Comparison of ENCODE assay signal across 9 cellular contexts in the genomic region with DNA sequence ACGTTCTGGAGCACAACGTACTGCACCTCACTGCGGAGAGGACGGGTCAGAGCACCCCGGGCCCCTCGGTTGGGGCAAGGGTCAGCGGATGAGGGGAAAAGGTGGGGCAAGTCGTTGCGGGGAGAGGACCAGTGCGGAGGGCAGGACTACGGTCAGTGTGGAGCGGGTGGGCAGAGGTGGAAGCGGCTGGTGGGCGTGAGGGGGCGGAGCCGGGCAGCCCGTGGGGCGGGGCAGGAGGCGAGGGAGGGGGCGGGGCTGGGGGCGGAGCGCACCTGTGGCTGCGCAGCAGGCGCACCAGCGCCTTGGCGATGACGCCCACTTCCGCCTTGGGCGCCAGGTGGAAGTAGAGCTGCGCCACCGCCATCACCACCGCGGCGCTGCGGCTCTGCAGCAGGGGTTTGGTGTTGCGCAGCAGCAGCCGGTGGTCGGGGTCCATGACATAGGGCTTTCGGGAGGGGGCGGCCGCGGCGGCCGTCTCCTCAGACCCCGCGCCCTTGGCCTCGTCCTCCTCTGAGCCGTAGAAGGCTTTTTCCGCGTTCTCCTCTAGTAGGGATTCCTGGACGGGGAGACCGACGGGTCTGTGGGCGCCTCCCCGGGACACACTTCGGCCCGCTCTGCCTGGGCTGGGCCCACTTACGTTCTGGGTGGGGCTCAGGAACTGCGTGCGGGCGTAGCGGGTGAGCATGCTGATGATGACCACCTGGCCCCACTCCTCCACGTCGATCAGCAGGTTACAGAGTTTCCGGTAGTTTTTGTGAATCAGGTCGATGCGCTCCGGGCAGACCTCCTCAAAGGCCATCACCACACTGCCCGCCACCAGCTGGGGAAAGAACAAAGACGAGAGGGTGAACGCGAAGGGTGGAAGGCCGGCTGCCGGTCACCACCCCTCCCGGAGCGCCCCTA. TPM values are rescaled to one million over a fixed set of nuclear protein-coding genes. Genes with fewer than 3 reads are reported as not detected.
A peak's percentile ranks its signal among the peaks of the same experiment; 100 is the strongest.
DNase-seq lines count a peak whose midpoint lies in the region; ATAC-seq lines count a peak whose summit lies in the region.
"Had no signal": no experiment of that assay in that cellular context is flagged by ENCODE, and none has a peak within 500 bp of the region (broad histone marks: within the 10 kb centered on the region; RNA-seq: fewer than 3 reads in every experiment).

No MANE protein-coding gene starts in this region.

- no peaks in the 10 kb centered on the region for H3K27me3 Mint-ChIP-seq in activated naive CD8-positive, alpha-beta T cell treated with anti-CD3 and anti-CD28 coated beads for 36 hours
- no peaks in the 10 kb centered on the region for H3K27me3 Mint-ChIP-seq in memory B cell

- H3K9me3 Mint-ChIP-seq in activated naive CD8-positive, alpha-beta T cell treated with anti-CD3 and anti-CD28 coated beads for 36 hours = no peaks in the 10 kb centered on the region
- H3K9me3 Mint-ChIP-seq in memory B cell = no peaks in the 10 kb centered on the region

- H3K36me3 Mint-ChIP-seq in activated naive CD8-positive, alpha-beta T cell treated with anti-CD3 and anti-CD28 coated beads for 36 hours = no peaks in the 10 kb centered on the region
- no peaks in the 10 kb centered on the region for H3K36me3 Mint-ChIP-seq in memory B cell

- DNase-seq in RPMI8226 = peak; percentile 50
- DNase-seq in activated naive CD8-positive, alpha-beta T cell treated with anti-CD3 and anti-CD28 coated beads for 36 hours = peak; percentile 82
- peak; percentile 68 for DNase-seq in memory B cell (ENCODE audit: low spot score in 2 of 2)
- peak; percentile 51 to 63 for DNase-seq in stimulated activated CD8-positive, alpha-beta memory T cell treated with anti-CD3 and anti-CD28 coated beads, Interleukin-2, amount 100 ng/mL, for 48 hours (ENCODE audit: low read depth in 2 of 2)
- no peak for DNase-seq in AML-193 (lab: John Stamatoyannopoulos, UW)

- H3K27ac Mint-ChIP-seq in activated naive CD8-positive, alpha-beta T cell treated with anti-CD3 and anti-CD28 coated beads for 36 hours = peak overlapping the region; percentile 83
- H3K27ac Mint-ChIP-seq in memory B cell = peak overlapping the region; percentile 82

- peaks cover 10% of the 10 kb centered on the region for H3K4me1 Mint-ChIP-seq in activated naive CD8-positive, alpha-beta T cell treated with anti-CD3 and anti-CD28 coated beads for 36 hours
- H3K4me1 Mint-ChIP-seq in memory B cell = peaks cover 12% of the 10 kb centered on the region

- peak overlapping the region; percentile 88 for H3K4me3 Mint-ChIP-seq in activated naive CD8-positive, alpha-beta T cell treated with anti-CD3 and anti-CD28 coated beads for 36 hours
- peak overlapping the region; percentile 89 for H3K4me3 Mint-ChIP-seq in memory B cell

- peak; percentile 70 for ATAC-seq in GM19023 (IDR thresholded peaks at IDR 0.05; ENCODE audit: unreplicated experiment)
- peak; percentile 79 for ATAC-seq in HG03095 (IDR thresholded peaks at IDR 0.05; ENCODE audit: unreplicated experiment)
- ATAC-seq in memory B cell (ENCODE audit: low read depth) = peak; percentile 97
- no peak for ATAC-seq in GM19324 (IDR thresholded peaks at IDR 0.05; ENCODE audit: low FRiP score, unreplicated experiment)

RNA-seq across cellular contexts. Expression of gene AP3B2, which starts 29.2 kb away (rescaled TPM):
- total RNA-seq in activated naive CD8-positive, alpha-beta T cell treated with anti-CD3 and anti-CD28 coated beads for 36 hours = under 1 TPM; 0.10 to 0.30 TPM
- total RNA-seq: dermis microvascular lymphatic vessel endothelial cell had no signal

RNA-seq across cellular contexts. Expression of gene CPEB1, which starts 33.3 kb away (rescaled TPM):
- 1 to 10 TPM; 1.0 to 1.1 TPM for total RNA-seq in activated naive CD8-positive, alpha-beta T cell treated with anti-CD3 and anti-CD28 coated beads for 36 hours
- total RNA-seq: dermis microvascular lymphatic vessel endothelial cell had no signal

Comparison
In these comparisons a context has a peak if more than half of its experiments do, and no peak if none do; other contexts are left out.
1. DNase-seq: peak in RPMI8226 (single experiment), activated naive CD8-positive, alpha-beta T cell treated with anti-CD3 and anti-CD28 coated beads for 36 hours (single experiment), memory B cell (2 of 2) and stimulated activated CD8-positive, alpha-beta memory T cell treated with anti-CD3 and anti-CD28 coated beads, Interleukin-2, amount 100 ng/mL, for 48 hours (2 of 2); none in AML-193 (0 of 2).